ENCODE assay signal across 8 cellular contexts in the genomic region with DNA sequence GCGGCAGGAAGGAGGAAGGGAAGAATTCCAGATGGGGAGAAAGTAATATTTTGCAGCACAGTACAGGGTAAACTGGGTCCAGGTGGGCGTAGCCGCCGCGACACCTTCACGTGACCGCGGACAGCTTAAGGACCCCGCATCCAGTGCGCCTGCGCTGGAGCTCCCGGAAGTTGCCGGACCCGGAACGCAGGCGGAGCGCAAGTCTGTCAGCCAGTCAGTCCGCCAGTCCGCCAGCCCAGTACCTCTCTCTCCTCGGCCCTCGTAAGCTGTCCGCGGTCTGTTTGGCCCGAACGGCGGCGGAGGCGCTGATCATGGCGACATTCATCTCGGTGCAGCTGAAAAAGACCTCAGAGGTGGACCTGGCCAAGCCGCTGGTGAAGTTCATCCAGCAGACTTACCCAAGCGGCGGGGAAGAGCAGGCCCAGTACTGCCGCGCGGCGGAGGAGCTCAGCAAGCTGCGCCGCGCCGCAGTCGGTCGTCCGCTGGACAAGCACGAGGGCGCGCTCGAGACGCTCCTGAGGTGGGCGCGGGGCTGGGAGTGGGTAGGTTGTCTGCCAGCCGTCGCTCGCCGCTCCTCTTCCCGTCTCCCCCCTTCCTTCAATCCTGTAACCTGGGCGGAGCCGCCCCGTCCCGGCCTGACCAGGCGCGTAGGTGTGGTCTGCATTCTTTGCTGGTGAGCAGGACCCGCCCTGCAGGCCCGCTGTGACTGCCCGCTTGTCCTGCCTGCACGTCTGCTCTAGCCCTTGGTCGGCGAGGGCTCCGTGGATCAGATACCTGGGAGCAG. TPM values are rescaled to one million over a fixed set of nuclear protein-coding genes. Genes with fewer than 3 reads are reported as not detected.
DNase-seq lines count a peak whose midpoint lies in the region; ATAC-seq and TF ChIP-seq lines count a peak whose summit lies in the region.

A gene with protein sequence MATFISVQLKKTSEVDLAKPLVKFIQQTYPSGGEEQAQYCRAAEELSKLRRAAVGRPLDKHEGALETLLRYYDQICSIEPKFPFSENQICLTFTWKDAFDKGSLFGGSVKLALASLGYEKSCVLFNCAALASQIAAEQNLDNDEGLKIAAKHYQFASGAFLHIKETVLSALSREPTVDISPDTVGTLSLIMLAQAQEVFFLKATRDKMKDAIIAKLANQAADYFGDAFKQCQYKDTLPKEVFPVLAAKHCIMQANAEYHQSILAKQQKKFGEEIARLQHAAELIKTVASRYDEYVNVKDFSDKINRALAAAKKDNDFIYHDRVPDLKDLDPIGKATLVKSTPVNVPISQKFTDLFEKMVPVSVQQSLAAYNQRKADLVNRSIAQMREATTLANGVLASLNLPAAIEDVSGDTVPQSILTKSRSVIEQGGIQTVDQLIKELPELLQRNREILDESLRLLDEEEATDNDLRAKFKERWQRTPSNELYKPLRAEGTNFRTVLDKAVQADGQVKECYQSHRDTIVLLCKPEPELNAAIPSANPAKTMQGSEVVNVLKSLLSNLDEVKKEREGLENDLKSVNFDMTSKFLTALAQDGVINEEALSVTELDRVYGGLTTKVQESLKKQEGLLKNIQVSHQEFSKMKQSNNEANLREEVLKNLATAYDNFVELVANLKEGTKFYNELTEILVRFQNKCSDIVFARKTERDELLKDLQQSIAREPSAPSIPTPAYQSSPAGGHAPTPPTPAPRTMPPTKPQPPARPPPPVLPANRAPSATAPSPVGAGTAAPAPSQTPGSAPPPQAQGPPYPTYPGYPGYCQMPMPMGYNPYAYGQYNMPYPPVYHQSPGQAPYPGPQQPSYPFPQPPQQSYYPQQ (plus strand): TSS at position 213 of the 784 bp plus-strand sequence. CDS start 99 bp downstream, at position 312.

- peak within 1 kb of the TSS; percentile 95 for H3K27ac Mint-ChIP-seq in activated B cell treated with CpG ODN at 0.5 μM for 24 hours

- no peaks in the 10 kb centered on the region for H3K27me3 Mint-ChIP-seq in activated B cell treated with CpG ODN at 0.5 μM for 24 hours

- peak within 1 kb of the TSS; percentile 99 for H3K4me3 Mint-ChIP-seq in activated B cell treated with CpG ODN at 0.5 μM for 24 hours

- POLR2A ChIA-PET in activated B cell treated with CpG ODN at 0.5 μM for 24 hours (lab: Charles Lee), result interaction anchor here (0.5 to 2.2 kb wide), 16 partner anchors 9 to 1822 kb away, joined by 3 to 30 read pairs (median 4); partner anchors contain the start of genes CLASP2, GLB1, TMPPE and UBP1

- peak; percentile 96 for DNase-seq in AG08396 (ENCODE audit: low spot score)
- peak; percentile 93 for DNase-seq in NCI-H226
- peak; percentile 93 for DNase-seq in activated B cell treated with CpG ODN at 0.5 μM for 24 hours
- peak in 60 of 61 donors; percentile 36 to 94 (median 86) for DNase-seq in caudate nucleus (lab: John Stamatoyannopoulos, UW)
- DNase-seq in inferior parietal cortex (ENCODE audit: extremely low spot score), result peak; percentile 91
- DNase-seq in stimulated activated CD4-positive, alpha-beta T cell treated with anti-CD3 and anti-CD28 coated beads, Interleukin-12 subunit alpha, Interleukin-12 subunit beta, amount 100 ng/mL, for 24 hours (ENCODE audit: low read depth in 2 of 2), result peak; percentile 75 to 86

- H3K27ac ChIP-seq in caudate nucleus (ENCODE audit: low read depth, low read length), result peak within 1 kb of the TSS; percentile 80

- no peaks in the 10 kb centered on the region for H3K9me3 Mint-ChIP-seq in activated B cell treated with CpG ODN at 0.5 μM for 24 hours

- ATAC-seq in GM18870 (IDR thresholded peaks at IDR 0.05; ENCODE audit: unreplicated experiment) (peak; percentile 80), HG03135 (IDR thresholded peaks at IDR 0.05; ENCODE audit: unreplicated experiment) (peak; percentile 93), activated B cell treated with CpG ODN at 0.5 μM for 24 hours (ENCODE audit: low read depth) (peak; percentile 84)

- no peak for TF ChIP-seq CTCF in activated B cell treated with CpG ODN at 0.5 μM for 24 hours (IDR thresholded peaks at IDR 0.05)

- peaks cover 30% of the 10 kb centered on the region for H3K36me3 Mint-ChIP-seq in activated B cell treated with CpG ODN at 0.5 μM for 24 hours (ENCODE audit: low read depth)

- H3K4me1 Mint-ChIP-seq in activated B cell treated with CpG ODN at 0.5 μM for 24 hours, result peaks cover 52% of the 10 kb centered on the region

- CTCF ChIA-PET in activated B cell treated with CpG ODN at 0.5 μM for 24 hours (lab: Charles Lee), result interaction anchor here (0.5 to 3.8 kb wide), 5 partner anchors 11 to 162 kb away, joined by 3 to 23 read pairs (median 3); no protein-coding TSS in a partner anchor

- intact Hi-C loops in activated B cell treated with CpG ODN at 0.5 μM for 24 hours (cut with micrococcal nuclease), result loop anchor here (1.0 to 5.0 kb wide), 4 partner anchors 80 to 1113 kb away; partner anchors contain the start of genes CLASP2, CNOT10, CRTAP and UBP1

RNA-seq across cellular contexts. Expression of the gene that starts here (rescaled TPM):
- 216 and 237 TPM in 2 replicates for total RNA-seq in activated B cell treated with CpG ODN at 0.5 μM for 24 hours

Comparison
In these comparisons a context has a peak if more than half of its experiments do, and no peak if none do; other contexts are left out.
1. Peak in every context shown above with its lines: DNase-seq, ATAC-seq and H3K27ac ChIP-seq.